ENCODE assay signal across 1 cellular context in the genomic region with DNA sequence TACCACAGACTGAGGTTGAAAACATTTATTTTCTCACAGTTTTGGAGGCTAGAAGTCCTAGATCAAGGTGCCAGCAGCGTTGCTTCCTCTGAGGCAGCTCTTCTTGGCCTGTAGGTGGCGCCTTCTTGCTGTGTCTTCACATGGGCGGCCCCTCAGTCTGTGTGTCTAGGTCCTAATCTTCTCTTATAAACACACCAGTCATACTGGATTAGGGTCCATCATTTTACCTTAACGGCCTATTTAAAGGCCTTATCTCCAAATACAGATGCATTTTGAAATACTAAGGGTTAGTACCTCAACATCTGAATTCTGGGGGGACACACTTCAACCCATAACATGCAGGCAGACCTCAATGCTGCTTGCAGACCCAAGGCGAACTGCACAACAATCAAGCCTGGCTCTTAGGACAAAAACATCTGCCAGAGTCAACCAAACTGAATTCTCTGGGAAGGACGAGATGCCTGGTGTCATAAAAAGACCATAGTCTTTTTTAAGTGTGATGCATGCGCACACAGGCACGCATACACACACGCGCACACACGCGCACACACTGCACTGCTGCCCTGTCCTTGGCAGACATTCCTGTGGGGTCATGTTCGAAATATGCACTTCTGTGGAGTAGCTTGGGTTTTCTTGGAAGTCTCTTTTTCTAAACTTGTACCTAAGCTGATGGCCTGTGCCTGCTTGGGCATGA.
TF ChIP-seq lines count a peak whose summit lies in the region.

No MANE protein-coding gene starts in this region.

TF ChIP-seq in K562, 482 proteins besides CTCF, POLR2A, EP300 and RAD21 (continued from another document):
- TF ChIP-seq, protein P1, sequence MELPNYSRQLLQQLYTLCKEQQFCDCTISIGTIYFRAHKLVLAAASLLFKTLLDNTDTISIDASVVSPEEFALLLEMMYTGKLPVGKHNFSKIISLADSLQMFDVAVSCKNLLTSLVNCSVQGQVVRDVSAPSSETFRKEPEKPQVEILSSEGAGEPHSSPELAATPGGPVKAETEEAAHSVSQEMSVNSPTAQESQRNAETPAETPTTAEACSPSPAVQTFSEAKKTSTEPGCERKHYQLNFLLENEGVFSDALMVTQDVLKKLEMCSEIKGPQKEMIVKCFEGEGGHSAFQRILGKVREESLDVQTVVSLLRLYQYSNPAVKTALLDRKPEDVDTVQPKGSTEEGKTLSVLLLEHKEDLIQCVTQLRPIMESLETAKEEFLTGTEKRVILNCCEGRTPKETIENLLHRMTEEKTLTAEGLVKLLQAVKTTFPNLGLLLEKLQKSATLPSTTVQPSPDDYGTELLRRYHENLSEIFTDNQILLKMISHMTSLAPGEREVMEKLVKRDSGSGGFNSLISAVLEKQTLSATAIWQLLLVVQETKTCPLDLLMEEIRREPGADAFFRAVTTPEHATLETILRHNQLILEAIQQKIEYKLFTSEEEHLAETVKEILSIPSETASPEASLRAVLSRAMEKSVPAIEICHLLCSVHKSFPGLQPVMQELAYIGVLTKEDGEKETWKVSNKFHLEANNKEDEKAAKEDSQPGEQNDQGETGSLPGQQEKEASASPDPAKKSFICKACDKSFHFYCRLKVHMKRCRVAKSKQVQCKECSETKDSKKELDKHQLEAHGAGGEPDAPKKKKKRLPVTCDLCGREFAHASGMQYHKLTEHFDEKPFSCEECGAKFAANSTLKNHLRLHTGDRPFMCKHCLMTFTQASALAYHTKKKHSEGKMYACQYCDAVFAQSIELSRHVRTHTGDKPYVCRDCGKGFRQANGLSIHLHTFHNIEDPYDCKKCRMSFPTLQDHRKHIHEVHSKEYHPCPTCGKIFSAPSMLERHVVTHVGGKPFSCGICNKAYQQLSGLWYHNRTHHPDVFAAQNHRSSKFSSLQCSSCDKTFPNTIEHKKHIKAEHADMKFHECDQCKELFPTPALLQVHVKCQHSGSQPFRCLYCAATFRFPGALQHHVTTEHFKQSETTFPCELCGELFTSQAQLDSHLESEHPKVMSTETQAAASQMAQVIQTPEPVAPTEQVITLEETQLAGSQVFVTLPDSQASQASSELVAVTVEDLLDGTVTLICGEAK (IDR thresholded peaks at IDR 0.05): no peak
- TF ChIP-seq, protein P1 (CRISPR knock-in tag; IDR thresholded peaks at IDR 0.05): no peak
- TF ChIP-seq MYC (IDR thresholded peaks at IDR 0.05; ENCODE audit: low read depth, low read length) (peak; percentile 39; the same call in 1 of the 2 replicates), MYC (CRISPR knock-in tag; IDR thresholded peaks at IDR 0.05; ENCODE audit: borderline replicate concordance, low read depth) (no peak), CBFA2T3 (IDR thresholded peaks at IDR 0.05) (peak; percentile 53), FOXK2 (conservative IDR thresholded peaks at IDR 0.05 in 1 of 2, IDR thresholded peaks at IDR 0.05 in 1 of 2; ENCODE audit: low read depth in 2 of 2) (peak in 1 of 2 experiments; percentile 22; a peak in 1 of 4 replicates), CBX8 (IDR thresholded peaks at IDR 0.05; ENCODE audit: borderline replicate concordance, extremely low read depth, low read depth, low read length, poor library complexity, severe bottlenecking) (no peak), L3MBTL2 (IDR thresholded peaks at IDR 0.05) (0 out of 2 replicates have a peak, but pooled peaks have one; percentile 20), NR2C1 (IDR thresholded peaks at IDR 0.05) (no peak), NR2C1 (tag; IDR thresholded peaks at IDR 0.05) (no peak), CBX2 (IDR thresholded peaks at IDR 0.05; ENCODE audit: insufficient read depth, low read length, poor library complexity, severe bottlenecking) (no peak), XRCC5 (IDR thresholded peaks at IDR 0.05; ENCODE audit: low read depth, low read length) (0 out of 2 replicates have a peak, but pooled peaks have one; percentile 44), CHD2 (IDR thresholded peaks at IDR 0.05; ENCODE audit: low read depth, low read length) (no peak), TSC22D4 (tag; IDR thresholded peaks at IDR 0.05) (peak; percentile 31; the same call in 1 of the 2 replicates), ZNF12 (CRISPR knock-in tag; IDR thresholded peaks at IDR 0.05) (no peak), DPF2 (IDR thresholded peaks at IDR 0.05) (peak; percentile 56; the same call in 1 of the 2 replicates), ARID1B (IDR thresholded peaks at IDR 0.05) (0 out of 2 replicates have a peak, but pooled peaks have one; percentile 30), SIN3A (IDR thresholded peaks at IDR 0.05; ENCODE audit: borderline replicate concordance in 2 of 2, control insufficient read depth in 1 of 2, low read depth in 2 of 2, low read length in 2 of 2) (no peak), KLF16 (IDR thresholded peaks at IDR 0.05) (0 out of 2 replicates have a peak, but pooled peaks have one; percentile 38), BRD4 (IDR thresholded peaks at IDR 0.05) (no peak)
- TF ChIP-seq, protein P2, sequence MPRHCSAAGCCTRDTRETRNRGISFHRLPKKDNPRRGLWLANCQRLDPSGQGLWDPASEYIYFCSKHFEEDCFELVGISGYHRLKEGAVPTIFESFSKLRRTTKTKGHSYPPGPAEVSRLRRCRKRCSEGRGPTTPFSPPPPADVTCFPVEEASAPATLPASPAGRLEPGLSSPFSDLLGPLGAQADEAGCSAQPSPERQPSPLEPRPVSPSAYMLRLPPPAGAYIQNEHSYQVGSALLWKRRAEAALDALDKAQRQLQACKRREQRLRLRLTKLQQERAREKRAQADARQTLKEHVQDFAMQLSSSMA (CRISPR knock-in tag; IDR thresholded peaks at IDR 0.05): no peak
- TF ChIP-seq, protein P3, sequence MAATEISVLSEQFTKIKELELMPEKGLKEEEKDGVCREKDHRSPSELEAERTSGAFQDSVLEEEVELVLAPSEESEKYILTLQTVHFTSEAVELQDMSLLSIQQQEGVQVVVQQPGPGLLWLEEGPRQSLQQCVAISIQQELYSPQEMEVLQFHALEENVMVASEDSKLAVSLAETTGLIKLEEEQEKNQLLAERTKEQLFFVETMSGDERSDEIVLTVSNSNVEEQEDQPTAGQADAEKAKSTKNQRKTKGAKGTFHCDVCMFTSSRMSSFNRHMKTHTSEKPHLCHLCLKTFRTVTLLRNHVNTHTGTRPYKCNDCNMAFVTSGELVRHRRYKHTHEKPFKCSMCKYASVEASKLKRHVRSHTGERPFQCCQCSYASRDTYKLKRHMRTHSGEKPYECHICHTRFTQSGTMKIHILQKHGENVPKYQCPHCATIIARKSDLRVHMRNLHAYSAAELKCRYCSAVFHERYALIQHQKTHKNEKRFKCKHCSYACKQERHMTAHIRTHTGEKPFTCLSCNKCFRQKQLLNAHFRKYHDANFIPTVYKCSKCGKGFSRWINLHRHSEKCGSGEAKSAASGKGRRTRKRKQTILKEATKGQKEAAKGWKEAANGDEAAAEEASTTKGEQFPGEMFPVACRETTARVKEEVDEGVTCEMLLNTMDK (IDR thresholded peaks at IDR 0.05; ENCODE audit: borderline replicate concordance, insufficient read depth, low read depth, low read length, poor library complexity, severe bottlenecking): peak; percentile 84
- TF ChIP-seq, protein P4, sequence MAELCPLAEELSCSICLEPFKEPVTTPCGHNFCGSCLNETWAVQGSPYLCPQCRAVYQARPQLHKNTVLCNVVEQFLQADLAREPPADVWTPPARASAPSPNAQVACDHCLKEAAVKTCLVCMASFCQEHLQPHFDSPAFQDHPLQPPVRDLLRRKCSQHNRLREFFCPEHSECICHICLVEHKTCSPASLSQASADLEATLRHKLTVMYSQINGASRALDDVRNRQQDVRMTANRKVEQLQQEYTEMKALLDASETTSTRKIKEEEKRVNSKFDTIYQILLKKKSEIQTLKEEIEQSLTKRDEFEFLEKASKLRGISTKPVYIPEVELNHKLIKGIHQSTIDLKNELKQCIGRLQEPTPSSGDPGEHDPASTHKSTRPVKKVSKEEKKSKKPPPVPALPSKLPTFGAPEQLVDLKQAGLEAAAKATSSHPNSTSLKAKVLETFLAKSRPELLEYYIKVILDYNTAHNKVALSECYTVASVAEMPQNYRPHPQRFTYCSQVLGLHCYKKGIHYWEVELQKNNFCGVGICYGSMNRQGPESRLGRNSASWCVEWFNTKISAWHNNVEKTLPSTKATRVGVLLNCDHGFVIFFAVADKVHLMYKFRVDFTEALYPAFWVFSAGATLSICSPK (IDR thresholded peaks at IDR 0.05; ENCODE audit: borderline replicate concordance): no peak
- TF ChIP-seq, protein P5, sequence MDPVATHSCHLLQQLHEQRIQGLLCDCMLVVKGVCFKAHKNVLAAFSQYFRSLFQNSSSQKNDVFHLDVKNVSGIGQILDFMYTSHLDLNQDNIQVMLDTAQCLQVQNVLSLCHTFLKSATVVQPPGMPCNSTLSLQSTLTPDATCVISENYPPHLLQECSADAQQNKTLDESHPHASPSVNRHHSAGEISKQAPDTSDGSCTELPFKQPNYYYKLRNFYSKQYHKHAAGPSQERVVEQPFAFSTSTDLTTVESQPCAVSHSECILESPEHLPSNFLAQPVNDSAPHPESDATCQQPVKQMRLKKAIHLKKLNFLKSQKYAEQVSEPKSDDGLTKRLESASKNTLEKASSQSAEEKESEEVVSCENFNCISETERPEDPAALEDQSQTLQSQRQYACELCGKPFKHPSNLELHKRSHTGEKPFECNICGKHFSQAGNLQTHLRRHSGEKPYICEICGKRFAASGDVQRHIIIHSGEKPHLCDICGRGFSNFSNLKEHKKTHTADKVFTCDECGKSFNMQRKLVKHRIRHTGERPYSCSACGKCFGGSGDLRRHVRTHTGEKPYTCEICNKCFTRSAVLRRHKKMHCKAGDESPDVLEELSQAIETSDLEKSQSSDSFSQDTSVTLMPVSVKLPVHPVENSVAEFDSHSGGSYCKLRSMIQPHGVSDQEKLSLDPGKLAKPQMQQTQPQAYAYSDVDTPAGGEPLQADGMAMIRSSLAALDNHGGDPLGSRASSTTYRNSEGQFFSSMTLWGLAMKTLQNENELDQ (CRISPR knock-in tag; IDR thresholded peaks at IDR 0.05; ENCODE audit: borderline replicate concordance): no peak
